28 cellular contexts compared by ENCODE assay signal in the genomic region with DNA sequence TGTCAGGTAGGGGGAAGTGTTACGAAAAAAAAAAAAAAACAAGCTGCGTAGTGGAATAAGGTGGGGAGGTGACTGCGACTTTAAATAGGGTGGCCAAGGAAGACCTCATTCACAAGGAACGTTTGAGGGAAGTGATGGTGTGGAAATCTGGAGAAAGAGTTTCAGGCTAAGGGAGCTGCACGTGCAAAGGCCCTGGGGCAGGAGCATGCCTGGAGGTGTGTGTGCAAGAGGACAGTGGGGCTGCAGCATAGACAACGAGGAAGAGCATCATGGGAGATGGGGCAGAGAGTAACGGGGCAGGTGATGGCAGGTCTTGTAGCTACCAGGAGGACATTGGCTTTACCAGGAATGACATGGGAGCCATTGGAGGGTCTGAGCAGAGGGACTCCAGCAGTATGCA. TPM values are rescaled to one million over a fixed set of nuclear protein-coding genes. Genes with fewer than 3 reads are reported as not detected.
"Had no signal": no experiment of that assay in that cellular context is flagged by ENCODE, and none has a peak within 500 bp of the region (broad histone marks: within the 10 kb centered on the region; RNA-seq: fewer than 3 reads in every experiment).

No MANE protein-coding gene starts in this region.

- DNase-seq: stimulated activated CD4-positive, alpha-beta T cell treated with anti-CD3 and anti-CD28 coated beads, Interleukin-2, amount 100 ng/mL, for 48 hours; stimulated activated CD4-positive, alpha-beta T cell treated with anti-CD3 and anti-CD28 coated beads, Interleukin-4, amount 100 ng/mL, for 1 hour; stimulated activated CD4-positive, alpha-beta T cell treated with anti-CD3 and anti-CD28 coated beads, Interleukin-4, amount 100 ng/mL, for 24 hours; stimulated activated CD4-positive, alpha-beta T cell treated with anti-CD3 and anti-CD28 coated beads, Interleukin-4, amount 100 ng/mL, for 4 hours; stimulated activated CD8-positive, alpha-beta memory T cell treated with anti-CD3 and anti-CD28 coated beads, Interleukin-4, amount 100 ng/mL, for 48 hours; stimulated activated naive B cell treated with anti-CD40 and anti-IgM and Interleukin-4, amounts not matched to agents 10 μg/mL and 1 μg/mL and 100 μg/mL, for 72 hours; stimulated activated naive CD4-positive, alpha-beta T cell; stimulated activated naive CD4-positive, alpha-beta T cell treated with Interleukin-2 at 50 U/mL for 16 hours; stimulated activated naive CD8-positive, alpha-beta T cell treated with anti-CD3 and anti-CD28 coated beads, Interleukin-15, amount 100 ng/mL, for 72 hours; stimulated activated naive CD8-positive, alpha-beta T cell treated with anti-CD3 and anti-CD28 coated beads, Interleukin-15, Interleukin-2, amounts not matched to agents 100 U/mL and 50 U/mL, for 24 hours; stomach; substantia nigra; testis; thyroid gland; tibial artery; transverse colon; trophoblast cell; upper lobe of left lung; upper lobe of right lung; uterus had no signal

- H3K36me3 ChIP-seq: stomach, suprapubic skin, thoracic aorta, thyroid gland, tibial artery, tibial nerve, transverse colon, upper lobe of left lung, upper lobe of right lung, uterus, vagina had no signal

- H3K9me3 ChIP-seq: suprapubic skin, testis, thyroid gland had no signal

- FAIRE-seq: urothelium cell line had no signal

- H3K27ac ChIP-seq: stomach, suprapubic skin, testis, thoracic aorta, thyroid gland, tibial artery, tibial nerve, transverse colon, upper lobe of left lung, upper lobe of right lung, uterus, vagina had no signal

- ATAC-seq: stimulated activated effector memory CD8-positive, alpha-beta T cell treated with anti-CD3 and anti-CD28 coated beads, Interleukin-12 subunit alpha, Interleukin-12 subunit beta, amount 100 ng/mL, for 72 hours; stimulated activated memory B cell treated with anti-CD40 and anti-IgM and Interleukin-4, amounts not matched to agents 10 μg/mL and 1 μg/mL and 100 μg/mL, for 72 hours; stimulated activated naive B cell treated with anti-CD40 and anti-IgM and Interleukin-4, amounts not matched to agents 10 μg/mL and 1 μg/mL and 100 μg/mL, for 72 hours; stimulated activated naive CD8-positive, alpha-beta T cell treated with anti-CD3 and anti-CD28 coated beads, Interleukin-15, amount 100 ng/mL, for 72 hours; stimulated activated naive CD8-positive, alpha-beta T cell treated with anti-CD3 and anti-CD28 coated beads, Interleukin-15, Interleukin-2, amounts not matched to agents 100 U/mL and 50 U/mL, for 24 hours; upper lobe of right lung had no signal

- H3K27me3 ChIP-seq: testis, thyroid gland, upper lobe of left lung, uterus, vagina had no signal

- H3K4me3 ChIP-seq: stomach, suprapubic skin, testis, thoracic aorta, thyroid gland, tibial artery, tibial nerve, transverse colon, upper lobe of left lung, upper lobe of right lung, uterus, vagina had no signal

- H3K4me1 ChIP-seq: stomach, suprapubic skin, testis, thyroid gland, tibial artery, tibial nerve, transverse colon, upper lobe of left lung, upper lobe of right lung, uterus, vagina had no signal

RNA-seq across cellular contexts. Expression of a gene that starts 12.0 kb away (rescaled TPM):
- total RNA-seq: stomach, subcutaneous adipose tissue, thyroid gland, tibial nerve, transverse colon, vagina had no signal
